ENCODE assay signal across 11 cellular contexts in the genomic region with DNA sequence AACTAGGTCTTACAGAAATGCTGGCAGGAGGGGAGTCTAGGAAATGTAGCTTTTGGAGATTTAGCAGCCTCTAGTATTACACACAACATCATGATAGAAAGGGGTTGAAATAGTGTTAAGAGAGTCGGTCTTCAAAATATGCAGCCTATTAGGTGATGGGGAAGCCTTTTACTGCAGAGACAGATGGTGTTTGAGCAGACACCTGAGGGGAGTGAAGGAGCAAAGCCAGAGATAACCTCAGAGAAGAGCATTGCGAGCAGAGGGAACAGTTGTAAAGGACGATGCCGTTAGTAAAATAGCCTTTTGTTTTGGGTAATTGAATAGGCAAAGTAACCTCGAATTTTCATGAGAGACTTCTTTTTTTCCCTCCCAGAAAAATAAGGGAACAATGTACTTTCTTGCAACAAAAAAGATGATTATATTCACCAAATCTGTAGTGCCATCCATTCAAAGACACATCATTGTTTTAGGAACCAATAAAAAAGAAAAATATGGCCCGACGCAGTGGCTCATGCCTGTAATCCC.
"Had no signal": no experiment of that assay in that cellular context is flagged by ENCODE, and none has a peak within 500 bp of the region (broad histone marks: within the 10 kb centered on the region; RNA-seq: fewer than 3 reads in every experiment).

No MANE protein-coding gene starts in this region.

- H3K27me3 ChIP-seq: heart right ventricle, sigmoid colon, spleen had no signal

- H3K27me3 Mint-ChIP-seq: memory B cell; stimulated activated naive CD8-positive, alpha-beta T cell treated with anti-CD3 and anti-CD28 coated beads, Interleukin-15, amount 100 ng/mL, for 72 hours had no signal

- H3K4me1 ChIP-seq: spleen had no signal

- DNase-seq: activated CD4-positive, alpha-beta T cell treated with anti-CD3 and anti-CD28 coated beads, Interleukin-2, amount 50 U/mL, for 1 hour; endodermal cell; heart right ventricle; islet precursor cell; sigmoid colon; spleen; stimulated activated naive CD8-positive, alpha-beta T cell treated with anti-CD3 and anti-CD28 coated beads, Interleukin-15, amount 100 ng/mL, for 72 hours had no signal

- H3K9me3 Mint-ChIP-seq: endodermal cell; memory B cell; nephron; stimulated activated naive CD8-positive, alpha-beta T cell treated with anti-CD3 and anti-CD28 coated beads, Interleukin-15, amount 100 ng/mL, for 72 hours had no signal

- H3K27ac Mint-ChIP-seq: endodermal cell, memory B cell, nephron had no signal

- H3K4me1 Mint-ChIP-seq: endodermal cell; memory B cell; nephron; stimulated activated naive CD8-positive, alpha-beta T cell treated with anti-CD3 and anti-CD28 coated beads, Interleukin-15, amount 100 ng/mL, for 72 hours had no signal

- ATAC-seq: activated CD4-positive, CD25-positive, alpha-beta regulatory T cell treated with anti-CD3 and anti-CD28 coated beads, Interleukin-2, amount 50 U/mL, for 24 hours; heart right ventricle; left lobe of liver; stimulated activated naive CD8-positive, alpha-beta T cell treated with anti-CD3 and anti-CD28 coated beads, Interleukin-15, amount 100 ng/mL, for 72 hours had no signal

- H3K4me3 Mint-ChIP-seq: endodermal cell; memory B cell; nephron; stimulated activated naive CD8-positive, alpha-beta T cell treated with anti-CD3 and anti-CD28 coated beads, Interleukin-15, amount 100 ng/mL, for 72 hours had no signal

- H3K9me3 ChIP-seq: heart right ventricle, sigmoid colon, spleen had no signal

- H3K27ac ChIP-seq: heart right ventricle, sigmoid colon, spleen had no signal

- H3K4me3 ChIP-seq: heart right ventricle, sigmoid colon, spleen had no signal
